ENCODE assay signal across 8 cellular contexts in genomic region chr16:86072328-86073102, GRCh38.
A peak's percentile ranks its signal among the peaks of the same experiment; 100 is the strongest.
DNase-seq lines count a peak whose midpoint lies in the region; ATAC-seq, FAIRE-seq and TF ChIP-seq lines count a peak whose summit lies in the region.

No MANE protein-coding gene starts in this region.

- H3K27me3 Mint-ChIP-seq in CD8-positive, alpha-beta T cell (ENCODE audit: low read depth) = peaks cover 32% of the 10 kb centered on the region

- no TSS peak for BruUV-seq in PC-3 (replicated peaks; lab: Mats Ljungman, UMichigan)

- FAIRE-seq in small intestine (lab: Jason Lieb, UNC) = no peak

- no peaks in the 10 kb centered on the region for H3K4me1 ChIP-seq in CD8-positive, alpha-beta T cell (ENCODE audit: insufficient read depth, low read length)
- H3K4me1 ChIP-seq in PC-3 (ENCODE audit: insufficient read depth, low read length) = no peaks in the 10 kb centered on the region
- no peaks in the 10 kb centered on the region for H3K4me1 ChIP-seq in ascending aorta
- no peaks in the 10 kb centered on the region for H3K4me1 ChIP-seq in small intestine (ENCODE audit: control insufficient read depth in 2 of 2, insufficient read depth in 1 of 2, low read depth in 1 of 2, low read length in 1 of 2)

- peak; percentile 52 for TF ChIP-seq CTCF in CD8-positive, alpha-beta T cell (IDR thresholded peaks at IDR 0.05)
- TF ChIP-seq CTCF in HFF-Myc (IDR thresholded peaks at IDR 0.05; ENCODE audit: low read depth, low read length, missing control alignments) (peak; percentile 69), PC-3 (conservative IDR thresholded peaks at IDR 0.05; ENCODE audit: low read depth, low read length) (peak; percentile 74), ascending aorta (IDR thresholded peaks at IDR 0.05) (peak; percentile 55 to 79 (median 58))

- H3K9me3 Mint-ChIP-seq in CD8-positive, alpha-beta T cell = no peaks in the 10 kb centered on the region

- H3K27ac ChIP-seq in CD8-positive, alpha-beta T cell (ENCODE audit: low read depth, low read length) = no peak overlapping the region
- H3K27ac ChIP-seq in PC-3 (ENCODE audit: low read length) = no peak overlapping the region
- H3K27ac ChIP-seq in ascending aorta = no peak overlapping the region
- no peak overlapping the region for H3K27ac ChIP-seq in small intestine (ENCODE audit: low read depth in 1 of 2, low read length in 1 of 2)

- CTCF ChIA-PET in CD8-positive, alpha-beta T cell (lab: Charles Lee) = interaction anchor here (0.8 to 1.6 kb wide), 3 partner anchors 23 to 28 kb away, joined by 3 to 4 read pairs (median 4); no protein-coding TSS in a partner anchor
- CTCF ChIA-PET in PC-3 (lab: Charles Lee) = interaction anchor here (0.7 kb wide), 1 partner anchor 446 kb away, joined by 11 read pairs; no protein-coding TSS in a partner anchor

- no peaks in the 10 kb centered on the region for H4K20me1 ChIP-seq in PC-3 (ENCODE audit: low read length)

- intact Hi-C loops in CD8-positive, alpha-beta T cell (cut with DNase I, micrococcal nuclease) = loop anchor here in 1 of 2 experiments (5.0 kb wide), 1 partner anchor 450 kb away; no protein-coding TSS in a partner anchor
- intact Hi-C loops in PC-3 (cut with micrococcal nuclease) = loop anchor here (1.0 kb wide), 1 partner anchor 448 kb away; no protein-coding TSS in a partner anchor
- intact Hi-C loops in ascending aorta (cut with DNase I) = loop anchor here (1.0 kb wide), 1 partner anchor 448 kb away; no protein-coding TSS in a partner anchor

- no peak overlapping the region for H3K27ac Mint-ChIP-seq in CD8-positive, alpha-beta T cell

- no peak overlapping the region for H2AFZ ChIP-seq in PC-3 (ENCODE audit: low read length)

- ATAC-seq in CD8-positive, alpha-beta T cell = no peak
- 0 out of 2 replicates have a peak, but pooled peaks have one; percentile 42 for ATAC-seq in PC-3
- no peak for ATAC-seq in GM21526 (IDR thresholded peaks at IDR 0.05; ENCODE audit: low FRiP score, unreplicated experiment)
- ATAC-seq in GM18520 (IDR thresholded peaks at IDR 0.05; ENCODE audit: unreplicated experiment) = no peak

- 41 to 49% (median 42%) methylated on average over 21 of the region's 21 CpGs for WGBS in small intestine, 3 donors

- H3F3A ChIP-seq in PC-3 (ENCODE audit: low read length, unreplicated experiment) = no peaks in the 10 kb centered on the region

- no peak overlapping the region for H3K4me3 Mint-ChIP-seq in CD8-positive, alpha-beta T cell

- no peaks in the 10 kb centered on the region for H3K79me2 ChIP-seq in PC-3 (ENCODE audit: low read length)

- no peaks in the 10 kb centered on the region for H3K36me3 ChIP-seq in CD8-positive, alpha-beta T cell (ENCODE audit: insufficient read depth, low read length)
- no peaks in the 10 kb centered on the region for H3K36me3 ChIP-seq in PC-3 (ENCODE audit: low read depth, low read length)
- no peaks in the 10 kb centered on the region for H3K36me3 ChIP-seq in ascending aorta
- H3K36me3 ChIP-seq in small intestine (ENCODE audit: control insufficient read depth in 2 of 2, insufficient read depth in 2 of 2, low read length in 2 of 2) = no peaks in the 10 kb centered on the region

- POLR2A ChIA-PET in CD8-positive, alpha-beta T cell (lab: Charles Lee) = no interaction called here
- POLR2A ChIA-PET in PC-3 (lab: Charles Lee; ENCODE audit: unreplicated experiment) = no interaction called here

- H3K4me1 Mint-ChIP-seq in CD8-positive, alpha-beta T cell (ENCODE audit: low read depth) = no peaks in the 10 kb centered on the region

- H3K4me2 ChIP-seq in PC-3 (ENCODE audit: low read length) = no peak overlapping the region

- H3K36me3 Mint-ChIP-seq in CD8-positive, alpha-beta T cell = no peaks in the 10 kb centered on the region

- H3K9me3 ChIP-seq in CD8-positive, alpha-beta T cell (ENCODE audit: low read length) = no peaks in the 10 kb centered on the region
- H3K9me3 ChIP-seq in PC-3 (ENCODE audit: low read length) (no peaks in the 10 kb centered on the region), ascending aorta (no peaks in the 10 kb centered on the region), small intestine (ENCODE audit: control insufficient read depth, low read depth) (no peaks in the 10 kb centered on the region)

- H3K9ac ChIP-seq in PC-3 (ENCODE audit: low read length) = no peak overlapping the region

- H3K4me3 ChIP-seq in CD8-positive, alpha-beta T cell (ENCODE audit: low read depth, low read length) = no peak overlapping the region
- H3K4me3 ChIP-seq in HFF-Myc (replicated peaks; ENCODE audit: low read depth, low read length) (no peak overlapping the region), PC-3 (ENCODE audit: low read length) (no peak overlapping the region), ascending aorta (no peak overlapping the region), small intestine (ENCODE audit: low read depth in 1 of 2, low read length in 2 of 2) (no peak overlapping the region)

- peak in 2 of 7 experiments; percentile 22 to 27 for DNase-seq in CD8-positive, alpha-beta T cell
- DNase-seq in HFF-Myc (ENCODE audit: extremely low read depth, low read depth) (peak; percentile 33), PC-3 (peak; percentile 59), ascending aorta (ENCODE audit: low spot score in 2 of 2) (no peak), hippocampal formation (lab: John Stamatoyannopoulos, UW) (peak; percentile 12 to 48), small intestine (peak; percentile 56)

- H3K9me2 ChIP-seq in PC-3 (replicated peaks; ENCODE audit: low read length) = no peaks in the 10 kb centered on the region

- no peaks in the 10 kb centered on the region for H3K27me3 ChIP-seq in CD8-positive, alpha-beta T cell (ENCODE audit: insufficient read depth, low read length)
- H3K27me3 ChIP-seq in PC-3 (ENCODE audit: low read length) (peaks cover 14% of the 10 kb centered on the region), ascending aorta (no peaks in the 10 kb centered on the region), small intestine (ENCODE audit: control insufficient read depth in 2 of 2, insufficient read depth in 2 of 2, low read length in 2 of 2) (no peaks in the 10 kb centered on the region)

Comparison
In these comparisons a context has a peak if more than half of its experiments do, and no peak if none do; other contexts are left out.
1. DNase-seq: peak in HFF-Myc (single experiment), PC-3 (single experiment), hippocampal formation (2 of 2) and small intestine (single experiment); none in ascending aorta (0 of 2).
2. Peak in every context shown above with its lines, with median percentiles within 50 percentile points of each other: CTCF ChIP-seq.